ENCODE assay signal across 15 cellular contexts in genomic region chr11:299951-300735, GRCh38. TPM values are rescaled to one million over a fixed set of nuclear protein-coding genes. Genes with fewer than 3 reads are reported as not detected.
A peak's percentile ranks its signal among the peaks of the same experiment; 100 is the strongest.
DNase-seq lines count a peak whose midpoint lies in the region; ATAC-seq and TF ChIP-seq lines count a peak whose summit lies in the region.
"Had no signal": no experiment of that assay in that cellular context is flagged by ENCODE, and none has a peak within 500 bp of the region (broad histone marks: within the 10 kb centered on the region; RNA-seq: fewer than 3 reads in every experiment).

No MANE protein-coding gene starts in this region.

- H3K27me3 ChIP-seq in GM23248 (replicated peaks; ENCODE audit: insufficient read depth): no peaks in the 10 kb centered on the region

- H3F3A ChIP-seq in GM23248 (ENCODE audit: insufficient read depth): 0 out of 2 replicates have a peak, but pooled peaks cover under 1% of the 10 kb centered on the region

- 14 to 19% methylated on average over 19 to 20 of the region's 20 CpGs for WGBS in GM23248 (ENCODE audit: low coverage in 1 of 2, low lambda C conversion rate in 2 of 2, missing lambda C conversion rate in 2 of 2), 2 experiments

- no peaks in the 10 kb centered on the region for H3K36me3 ChIP-seq in GM23248 (ENCODE audit: low read depth)
- H3K36me3 ChIP-seq: Peyer's patch had no signal

- H3K4me2 ChIP-seq in GM23248 (ENCODE audit: unreplicated experiment): no peak overlapping the region

- H2AFZ ChIP-seq in GM23248: no peak overlapping the region

- ATAC-seq in HG02973 (IDR thresholded peaks at IDR 0.05; ENCODE audit: unreplicated experiment) (no peak), GM21367 (IDR thresholded peaks at IDR 0.05; ENCODE audit: unreplicated experiment) (no peak)

- no peak for DNase-seq in AG04449 (ENCODE audit: low read depth, low spot score)
- peak; percentile 42 for DNase-seq in GM23248
- no peak for DNase-seq in astrocyte of the cerebellum (ENCODE audit: low read depth)
- peak; percentile 11 for DNase-seq in iris pigment epithelial cell (ENCODE audit: low read depth)
- DNase-seq in DMS53 treated with DMSO at 0.1 percent for 48 hours (lab: John Stamatoyannopoulos, UW; ENCODE audit: unreplicated experiment): no peak
- no peak for DNase-seq in activated CD4-positive, CD25-positive, alpha-beta regulatory T cell (lab: John Stamatoyannopoulos, UW)
- DNase-seq: activated CD4-positive, alpha-beta T cell treated with anti-CD3 and anti-CD28 coated beads for 48 hours; caudate nucleus had no signal

- H3K4me1 ChIP-seq in GM23248 (ENCODE audit: insufficient read depth): no peaks in the 10 kb centered on the region

- no peak overlapping the region for H3K9ac ChIP-seq in GM23248

- no peaks in the 10 kb centered on the region for H3K9me3 ChIP-seq in GM23248 (ENCODE audit: low read depth)
- H3K9me3 ChIP-seq: Peyer's patch, tibial nerve had no signal

- no peaks in the 10 kb centered on the region for H3K9me2 ChIP-seq in GM23248 (ENCODE audit: insufficient read depth)

- CTCF ChIA-PET in AG04449 (lab: Yijun Ruan, JAX): no interaction called here

- no peak overlapping the region for H3K27ac ChIP-seq in GM23248
- H3K27ac ChIP-seq: Peyer's patch, tibial nerve had no signal

- in situ Hi-C loops in GM23248 (cut with MboI): no loop called here
- in situ Hi-C loops in astrocyte of the cerebellum (cut with HindIII; ENCODE audit: low sequenced_read_pairs): no loop called here

- POLR2A ChIA-PET in AG04449 (lab: Yijun Ruan, JAX): no interaction called here

- no peak overlapping the region for H3K4me3 ChIP-seq in AG04449 (ENCODE audit: low read depth, low read length)
- no peak overlapping the region for H3K4me3 ChIP-seq in GM23248
- H3K4me3 ChIP-seq in astrocyte of the cerebellum (ENCODE audit: low read depth, low read length): no peak overlapping the region
- H3K4me3 ChIP-seq: Peyer's patch, tibial nerve had no signal

- H4K20me1 ChIP-seq in GM23248 (ENCODE audit: insufficient read depth): no peaks in the 10 kb centered on the region

- TF ChIP-seq CTCF in AG04449 (IDR thresholded peaks at IDR 0.05; ENCODE audit: insufficient read depth, low read length, missing control alignments) (peak; percentile 33), astrocyte of the cerebellum (IDR thresholded peaks at IDR 0.05; ENCODE audit: low read depth, low read length, missing control alignments) (peak; percentile 31)

- H3K79me2 ChIP-seq in GM23248 (ENCODE audit: insufficient read depth): no peaks in the 10 kb centered on the region

RNA-seq across cellular contexts. Expression of gene IFITM5, which starts 0.8 kb away (rescaled TPM):
- not detected in 2 replicates for total RNA-seq in GM23248 (2014; rRNA removed; shearing (Covaris generic))
- not detected in 2 replicates for polyA plus RNA-seq in GM23248 (2016; fragmentation: Nextera tagmentation; extraction: Ambion mirVana)
- total RNA-seq: CD8-positive, alpha-beta memory T cell; H4; Peyer's patch; tibial nerve had no signal
- polyA plus RNA-seq: CD8-positive, alpha-beta memory T cell; neural cell had no signal

RNA-seq across cellular contexts. Expression of gene IFITM2, which starts 7.5 kb away (rescaled TPM):
- 75.2 and 104 TPM in 2 replicates for total RNA-seq in GM23248 (2014; rRNA removed; shearing (Covaris generic))
- 1,025 and 1,029 TPM in 2 replicates for polyA plus RNA-seq in GM23248 (2016; fragmentation: Nextera tagmentation; extraction: Ambion mirVana)
- polyA plus RNA-seq: neural cell had no signal

RNA-seq across cellular contexts. Expression of gene PGGHG, which starts 11.2 kb away (rescaled TPM):
- total RNA-seq in GM23248 (2014; rRNA removed; shearing (Covaris generic)): 14.2 and 23.1 TPM in 2 replicates
- polyA plus RNA-seq in GM23248 (2016; fragmentation: Nextera tagmentation; extraction: Ambion mirVana): 4.4 and 4.6 TPM in 2 replicates

RNA-seq across cellular contexts. Expression of gene IFITM1, which starts 13.7 kb away (rescaled TPM):
- 72.7 and 77.3 TPM in 2 replicates for total RNA-seq in GM23248 (2014; rRNA removed; shearing (Covaris generic))
- 180 and 187 TPM in 2 replicates for polyA plus RNA-seq in GM23248 (2016; fragmentation: Nextera tagmentation; extraction: Ambion mirVana)

RNA-seq across cellular contexts. Expression of gene IFITM3, which starts 20.5 kb away (rescaled TPM):
- 62.5 and 158 TPM in 2 replicates for total RNA-seq in GM23248 (2014; rRNA removed; shearing (Covaris generic))
- polyA plus RNA-seq in GM23248 (2016; fragmentation: Nextera tagmentation; extraction: Ambion mirVana): 1,892 and 1,917 TPM in 2 replicates
- polyA plus RNA-seq: neural cell had no signal

Comparison
In these comparisons a context has a peak if more than half of its experiments do, and no peak if none do; other contexts are left out.
1. DNase-seq: peak in GM23248 (single experiment) and iris pigment epithelial cell (single experiment); none in AG04449 (single experiment), astrocyte of the cerebellum (single experiment), DMS53 treated with DMSO at 0.1 percent for 48 hours (single experiment) and activated CD4-positive, CD25-positive, alpha-beta regulatory T cell (0 of 4).